20 cellular contexts compared by ENCODE assay signal in the genomic region with DNA sequence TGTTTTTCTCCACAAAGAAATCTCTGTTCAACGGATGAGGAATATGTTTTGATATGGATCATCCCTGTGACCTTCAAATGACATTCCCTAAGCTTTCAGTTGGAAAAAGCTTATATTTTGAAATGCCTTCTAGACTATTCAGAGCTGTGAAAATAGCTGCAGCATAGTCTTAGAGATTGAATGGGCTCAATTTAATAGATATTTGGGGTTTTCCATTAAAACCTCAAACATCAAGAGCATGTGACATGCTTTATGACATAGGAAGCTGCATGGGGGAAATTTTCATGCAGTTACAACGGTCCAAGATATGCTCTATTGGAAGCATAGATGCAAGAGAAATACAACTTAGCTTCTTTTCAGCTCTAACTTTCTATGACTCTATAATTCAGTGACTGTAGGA.
DNase-seq lines count a peak whose midpoint lies in the region; ATAC-seq, FAIRE-seq and TF ChIP-seq lines count a peak whose summit lies in the region.
"Had no signal": no experiment of that assay in that cellular context is flagged by ENCODE, and none has a peak within 500 bp of the region (broad histone marks: within the 10 kb centered on the region; RNA-seq: fewer than 3 reads in every experiment).

No MANE protein-coding gene starts in this region.

- H4K20me1 ChIP-seq in SK-N-SH (ENCODE audit: insufficient read depth): no peaks in the 10 kb centered on the region
- H4K20me1 ChIP-seq in H1 (replicated peaks in 1 of 2; ENCODE audit: control insufficient read depth in 1 of 2, insufficient read depth in 2 of 2, low read length in 2 of 2): no peaks in the 10 kb centered on the region
- H4K20me1 ChIP-seq: BLaER1 had no signal

- H3K9me3 ChIP-seq in SK-N-SH (no peaks in the 10 kb centered on the region), H1 (ENCODE audit: insufficient read depth in 2 of 2, low read depth in 1 of 2, low read length in 1 of 2) (no peaks in the 10 kb centered on the region)
- H3K9me3 ChIP-seq: BLaER1, Caco-2 had no signal

- H3K4me2 ChIP-seq in SK-N-SH (no peak overlapping the region), H1 (ENCODE audit: insufficient read depth in 1 of 2, low read depth in 2 of 2, low read length in 2 of 2) (peak overlapping the region in 1 of 2 experiments; percentile 63; a peak in 1 of 4 replicates)
- H3K4me2 ChIP-seq: BLaER1 had no signal

- no peak overlapping the region for H4K5ac ChIP-seq in H1 (ENCODE audit: insufficient read length, low read depth, low read length)

- no peaks in the 10 kb centered on the region for H3K79me1 ChIP-seq in H1 (ENCODE audit: low read depth, low read length)

- POLR2A ChIA-PET in SK-N-SH (lab: Yijun Ruan, JAX) (no interaction called here), H1 (lab: Charles Lee; ENCODE audit: partially characterized antibody) (no interaction called here), GM10248 (lab: Yijun Ruan, JAX) (no interaction called here)

- H3K18ac ChIP-seq in H1 (ENCODE audit: extremely low read depth, low read length): no peak overlapping the region

- TF ChIP-seq RAD21 in SK-N-SH (IDR thresholded peaks at IDR 0.05; ENCODE audit: low read length): no peak
- TF ChIP-seq RAD21 in H1 (IDR thresholded peaks at IDR 0.05 in 1 of 2, conservative IDR thresholded peaks at IDR 0.05 in 1 of 2; ENCODE audit: low read depth in 2 of 2, low read length in 2 of 2): no peak

- no peak overlapping the region for H2BK15ac ChIP-seq in H1 (ENCODE audit: low read length)

- H3K4me3 ChIP-seq in SK-N-SH (ENCODE audit: low read depth in 2 of 2, low read length in 1 of 2): no peak overlapping the region
- no peak overlapping the region for H3K4me3 ChIP-seq in H1 (ENCODE audit: extremely low read depth in 1 of 4, insufficient read depth in 2 of 4, low read depth in 3 of 4, low read length in 4 of 4)
- H3K4me3 ChIP-seq: BLaER1, K562 had no signal

- H3K27me3 ChIP-seq in SK-N-SH (ENCODE audit: insufficient read depth): no peaks in the 10 kb centered on the region
- H3K27me3 ChIP-seq in H1 (replicated peaks in 1 of 4; ENCODE audit: control insufficient read depth in 3 of 4, extremely low read depth in 1 of 4, insufficient read depth in 3 of 4, low read length in 3 of 4): no peaks in the 10 kb centered on the region; a peak in 1 of 7 replicates
- H3K27me3 ChIP-seq: BLaER1 had no signal

- H4K8ac ChIP-seq in H1 (ENCODE audit: extremely low read depth, insufficient read depth, low read length): no peak overlapping the region

- no peak overlapping the region for H2BK120ac ChIP-seq in H1 (replicated peaks; ENCODE audit: low read depth, low read length)

- ATAC-seq in SK-N-SH treated with all-trans-retinoic acid at 6 μM for 48 hours: no peak
- peak; percentile 32 for ATAC-seq in HG02885 (IDR thresholded peaks at IDR 0.05; ENCODE audit: poor library complexity, unreplicated experiment)
- no peak for ATAC-seq in stimulated activated naive CD8-positive, alpha-beta T cell treated with anti-CD3 and anti-CD28 coated beads, Interleukin-15, Interleukin-2, amounts not matched to agents 100 U/mL and 50 U/mL, for 24 hours
- no peak for ATAC-seq in HG03571 (IDR thresholded peaks at IDR 0.05; ENCODE audit: unreplicated experiment)
- ATAC-seq: HCT116, K562 had no signal

- no peaks in the 10 kb centered on the region for H3F3A ChIP-seq in SK-N-SH (replicated peaks; ENCODE audit: insufficient read depth)

- H3K9me2 ChIP-seq in SK-N-SH: no peaks in the 10 kb centered on the region

- no peak overlapping the region for H3K14ac ChIP-seq in H1 (ENCODE audit: insufficient read length)

- DNase-seq in SK-N-SH (no peak), H1 (ENCODE audit: low read depth in 1 of 2, low spot score in 2 of 2) (no peak), NCI-H748 treated with DMSO at 0.1 percent for 48 hours (lab: John Stamatoyannopoulos, UW) (no peak), GM10248 (ENCODE audit: extremely low spot score) (no peak)
- DNase-seq in stimulated activated naive CD8-positive, alpha-beta T cell treated with anti-CD3 and anti-CD28 coated beads, Interleukin-15, Interleukin-2, amounts not matched to agents 100 U/mL and 50 U/mL, for 24 hours: no peak
- DNase-seq: AML-193; Caco-2; CD8-positive, alpha-beta memory T cell; Karpas-422 had no signal

- no peak overlapping the region for H2BK20ac ChIP-seq in H1 (ENCODE audit: low read length)

- H3K23ac ChIP-seq in H1 (ENCODE audit: insufficient read length): no peak overlapping the region

- H3K56ac ChIP-seq in H1 (replicated peaks; ENCODE audit: insufficient read length, low read depth, low read length): no peak overlapping the region

- no peak overlapping the region for H2AFZ ChIP-seq in SK-N-SH (ENCODE audit: low read depth)
- no peak overlapping the region for H2AFZ ChIP-seq in H1 (ENCODE audit: low read length)

- H3K79me2 ChIP-seq in SK-N-SH (ENCODE audit: insufficient read depth): no peaks in the 10 kb centered on the region
- H3K79me2 ChIP-seq in H1 (ENCODE audit: control insufficient read depth in 1 of 2, insufficient read depth in 2 of 2, low read length in 2 of 2): no peaks in the 10 kb centered on the region

- TF ChIP-seq POLR2A in H1 (IDR thresholded peaks at IDR 0.05; ENCODE audit: control extremely low read depth in 1 of 2, low read depth in 2 of 2, low read length in 2 of 2): no peak

- CTCF ChIA-PET in SK-N-SH (lab: Yijun Ruan, JAX) (no interaction called here), H1 (lab: Charles Lee; ENCODE audit: partially characterized antibody) (interaction anchor here (1.3 kb wide), 1 partner anchor 9 kb away, joined by 3 read pairs; no protein-coding TSS in a partner anchor), GM10248 (lab: Yijun Ruan, JAX) (no interaction called here)

- no peak overlapping the region for H4K91ac ChIP-seq in H1 (replicated peaks; ENCODE audit: insufficient read length, low read length)

- no peak for FAIRE-seq in H1 (lab: Jason Lieb, UNC)
- FAIRE-seq: GM18507, GM19239, H54, K562 had no signal

- no peak overlapping the region for H2BK5ac ChIP-seq in H1 (ENCODE audit: low read depth, low read length)

- H3K9ac ChIP-seq in SK-N-SH: no peak overlapping the region
- H3K9ac ChIP-seq in H1 (replicated peaks in 1 of 4; ENCODE audit: extremely low read depth in 1 of 4, low read depth in 3 of 4, low read length in 3 of 4): no peak overlapping the region
- H3K9ac ChIP-seq: BLaER1 had no signal

- H3K27ac ChIP-seq in SK-N-SH (ENCODE audit: low read depth in 2 of 2, low read length in 1 of 2): no peak overlapping the region
- H3K27ac ChIP-seq in H1 (ENCODE audit: low read depth, low read length): no peak overlapping the region
- H3K27ac ChIP-seq: 22Rv1, BLaER1, HL-60 had no signal

- no peaks in the 10 kb centered on the region for H3K23me2 ChIP-seq in H1 (ENCODE audit: low read depth, low read length)

- peak overlapping the region; percentile 63 for H3K4ac ChIP-seq in H1 (replicated peaks; ENCODE audit: insufficient read length, low read depth, low read length)

- no peak for TF ChIP-seq CTCF in SK-N-SH (IDR thresholded peaks at IDR 0.05)
- no peak for TF ChIP-seq CTCF in H1 (IDR thresholded peaks at IDR 0.05; ENCODE audit: control extremely low read depth in 1 of 3, insufficient read depth in 1 of 3, low read depth in 1 of 3, low read length in 3 of 3)
- no peak for TF ChIP-seq CTCF in GM10248 (IDR thresholded peaks at IDR 0.05; ENCODE audit: control extremely low read depth, extremely low read depth, low read depth, missing control alignments)

- H3K36me3 ChIP-seq in SK-N-SH (replicated peaks in 1 of 2; ENCODE audit: control insufficient read depth in 1 of 2, insufficient read depth in 2 of 2, low read length in 1 of 2) (no peaks in the 10 kb centered on the region), H1 (ENCODE audit: control insufficient read depth in 2 of 4, insufficient read depth in 4 of 4, low read length in 3 of 4) (no peaks in the 10 kb centered on the region)
- H3K36me3 ChIP-seq: BLaER1 had no signal

- 58% methylated on average over 2 of the region's 2 CpGs for WGBS in SK-N-SH (ENCODE audit: low lambda C conversion rate)
- WGBS in H1 (ENCODE audit: extremely low coverage in 1 of 2, insufficient coverage in 1 of 2, insufficient read length in 1 of 2, insufficient replicate concordance in 2 of 2, low coverage in 1 of 2, low lambda C conversion rate in 2 of 2, missing lambda C conversion rate in 1 of 2), 2 experiments: 88% methylated on average over 2 of the region's 2 CpGs; no CpG with 5 or more reads in 1 of the 2 experiments

- no peak for TF ChIP-seq EP300 in SK-N-SH (IDR thresholded peaks at IDR 0.05; ENCODE audit: borderline replicate concordance in 1 of 2, low read depth in 1 of 2, low read length in 1 of 2)
- no peak for TF ChIP-seq EP300 in H1 (IDR thresholded peaks at IDR 0.05; ENCODE audit: borderline replicate concordance in 1 of 2, low read depth in 2 of 2, low read length in 2 of 2)

- peaks cover 13 to 17% of the 10 kb centered on the region in 2 experiments; a peak in 3 of 4 replicates for H3K4me1 ChIP-seq in SK-N-SH (ENCODE audit: control insufficient read depth in 1 of 2, insufficient read depth in 2 of 2, low read depth in 1 of 2, low read length in 1 of 2)
- H3K4me1 ChIP-seq in H1 (replicated peaks in 1 of 4; ENCODE audit: control insufficient read depth in 3 of 4, insufficient read depth in 4 of 4, low read length in 3 of 4): peaks cover 0 to 13% (median 9%) of the 10 kb centered on the region in 4 experiments; a peak in 5 of 7 replicates
- H3K4me1 ChIP-seq: BLaER1, Caco-2 had no signal

- no peak overlapping the region for H2AK5ac ChIP-seq in H1 (ENCODE audit: low read depth, low read length)

- no peak overlapping the region for H2BK12ac ChIP-seq in H1 (ENCODE audit: low read depth, low read length)

TF ChIP-seq in SK-N-SH, 30 proteins besides CTCF, POLR2A, EP300 and RAD21 (continues in another document):
- no peak for TF ChIP-seq SIN3A (IDR thresholded peaks at IDR 0.05; ENCODE audit: borderline replicate concordance, low read depth, low read length)

TF ChIP-seq in SK-N-SH treated with all-trans-retinoic acid at 6 μM for 48 hours, 23 proteins besides CTCF, POLR2A, EP300 and RAD21 (continues in another document):
- TF ChIP-seq ZNF70 (CRISPR knock-in tag; IDR thresholded peaks at IDR 0.05) (no peak), ARNTL (CRISPR knock-in tag; IDR thresholded peaks at IDR 0.05; ENCODE audit: borderline replicate concordance, low read depth) (no peak), RARB (CRISPR knock-in tag; IDR thresholded peaks at IDR 0.05) (no peak), ESRRG (CRISPR knock-in tag; IDR thresholded peaks at IDR 0.05) (no peak), ZC3H10 (CRISPR knock-in tag; IDR thresholded peaks at IDR 0.05) (no peak)

TF ChIP-seq in H1, 55 proteins besides CTCF, POLR2A, EP300 and RAD21 (continues in another document):
- no peak for TF ChIP-seq ASH2L (IDR thresholded peaks at IDR 0.05; ENCODE audit: low read length)
- TF ChIP-seq MAFK (IDR thresholded peaks at IDR 0.05; ENCODE audit: low read depth, low read length): no peak
- TF ChIP-seq SIRT6 (IDR thresholded peaks at IDR 0.05; ENCODE audit: low read length): no peak
- no peak for TF ChIP-seq KDM5A (IDR thresholded peaks at IDR 0.05; ENCODE audit: low read length)
- no peak for TF ChIP-seq RBBP5 (IDR thresholded peaks at IDR 0.05; ENCODE audit: borderline replicate concordance, low read depth, low read length)
